ENCODE assay signal across 16 cellular contexts in the genomic region with DNA sequence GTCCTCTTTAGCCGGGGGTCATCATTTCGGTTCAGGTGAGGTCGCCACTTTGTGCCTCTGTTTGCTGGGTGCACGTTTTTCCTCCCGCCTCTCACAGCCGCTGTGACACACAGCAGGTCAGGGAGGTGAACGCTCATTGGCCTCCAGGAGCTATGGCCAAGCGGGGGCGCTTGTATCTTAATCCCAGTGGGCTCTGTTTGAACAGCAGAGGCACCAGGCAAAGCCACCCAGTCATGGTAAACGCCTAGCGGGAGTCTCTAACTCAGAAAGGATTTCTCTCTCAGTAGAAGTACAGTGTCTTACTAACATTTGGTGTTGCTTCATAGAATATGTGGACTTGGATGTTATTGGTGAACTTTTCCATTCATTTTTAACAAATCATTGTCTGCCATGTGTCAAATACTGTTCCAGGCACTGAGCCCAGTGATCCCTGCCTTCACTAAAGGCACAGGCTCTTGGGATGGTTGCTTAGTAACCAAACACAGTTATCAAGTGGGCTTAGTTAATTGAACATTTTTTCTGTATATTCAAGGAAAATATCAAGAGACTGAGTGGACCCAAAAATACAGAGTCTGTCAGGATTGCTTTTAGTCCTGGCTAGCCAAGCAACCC.
A peak's percentile ranks its signal among the peaks of the same experiment; 100 is the strongest.
DNase-seq lines count a peak whose midpoint lies in the region; ATAC-seq and TF ChIP-seq lines count a peak whose summit lies in the region.
"Had no signal": no experiment of that assay in that cellular context is flagged by ENCODE, and none has a peak within 500 bp of the region (broad histone marks: within the 10 kb centered on the region; RNA-seq: fewer than 3 reads in every experiment).

No MANE protein-coding gene starts in this region.

- no peaks in the 10 kb centered on the region for H3K27me3 Mint-ChIP-seq in WTC11 (ENCODE audit: low read depth)
- H3K27me3 Mint-ChIP-seq in mesothelial cell of epicardium (ENCODE audit: low read depth): no peaks in the 10 kb centered on the region

- no peak overlapping the region for H3K4me3 Mint-ChIP-seq in WTC11
- no peak overlapping the region for H3K4me3 Mint-ChIP-seq in mesothelial cell of epicardium
- H3K4me3 Mint-ChIP-seq: activated CD4-positive, alpha-beta T cell treated with anti-CD3 and anti-CD28 coated beads, Interleukin-2, amount 10 ng/mL, durations not matched to agents 24 days and 14 days had no signal

- H3K27ac Mint-ChIP-seq in WTC11 (peak overlapping the region; percentile 39; the same call in 1 of the 2 replicates), mesothelial cell of epicardium (peak overlapping the region; percentile 50)
- H3K27ac Mint-ChIP-seq: activated CD4-positive, alpha-beta T cell treated with anti-CD3 and anti-CD28 coated beads, Interleukin-2, amount 10 ng/mL, durations not matched to agents 24 days and 14 days had no signal

- H3K36me3 Mint-ChIP-seq in WTC11 (peaks cover 29% of the 10 kb centered on the region), mesothelial cell of epicardium (peaks cover 44% of the 10 kb centered on the region)

- H3K4me1 Mint-ChIP-seq in WTC11 (peaks cover 6% of the 10 kb centered on the region), mesothelial cell of epicardium (peaks cover 30% of the 10 kb centered on the region)
- H3K4me1 Mint-ChIP-seq: activated CD4-positive, alpha-beta T cell treated with anti-CD3 and anti-CD28 coated beads, Interleukin-2, amount 10 ng/mL, durations not matched to agents 24 days and 14 days had no signal

- peak overlapping the region in 1 of 4 donors; percentile 18 for H3K27ac ChIP-seq in Peyer's patch
- H3K27ac ChIP-seq: epithelial cell of prostate had no signal

- H3K36me3 ChIP-seq in Peyer's patch: no peaks in the 10 kb centered on the region

- H3K9me3 Mint-ChIP-seq in WTC11 (no peaks in the 10 kb centered on the region), mesothelial cell of epicardium (no peaks in the 10 kb centered on the region)
- H3K9me3 Mint-ChIP-seq: activated CD4-positive, alpha-beta T cell treated with anti-CD3 and anti-CD28 coated beads, Interleukin-2, amount 10 ng/mL, durations not matched to agents 24 days and 14 days had no signal

- ATAC-seq in WTC11 (peak; percentile 61), HG02852 (IDR thresholded peaks at IDR 0.05; ENCODE audit: unreplicated experiment) (no peak)

- DNase-seq in Ammon's horn (ENCODE audit: low spot score) (peak; percentile 69), WTC11 (ENCODE audit: low spot score) (no peak), fibroblast of pulmonary artery (ENCODE audit: low read depth) (peak; percentile 52), mesothelial cell of epicardium (ENCODE audit: low spot score in 2 of 2, unreplicated experiment in 2 of 2) (no peak), Peyer's patch (no peak), NK-92 (lab: John Stamatoyannopoulos, UW; ENCODE audit: unreplicated experiment) (no peak), NCI-H524 (lab: John Stamatoyannopoulos, UW) (no peak)
- DNase-seq: activated CD4-positive, alpha-beta T cell treated with anti-CD3 and anti-CD28 coated beads, Interleukin-2, amount 10 ng/mL, durations not matched to agents 24 days and 14 days; activated CD8-positive, alpha-beta memory T cell treated with anti-CD3 and anti-CD28 coated beads, Interleukin-2, amount 50 U/mL, for 48 hours; activated gamma-delta T cell; NCI-H187; NCI-H526; occipital lobe; stimulated activated CD4-positive, alpha-beta T cell treated with anti-CD3 and anti-CD28 coated beads, Interleukin-2, amount 100 ng/mL, for 48 hours had no signal

- H3K4me3 ChIP-seq in fibroblast of pulmonary artery (replicated peaks; ENCODE audit: low read depth, low read length) (no peak overlapping the region), Peyer's patch (no peak overlapping the region)

- no peaks in the 10 kb centered on the region for H3K4me1 ChIP-seq in Peyer's patch

- CTCF ChIA-PET in WTC11 (lab: Charles Lee): no interaction called here

- no peaks in the 10 kb centered on the region for H3K27me3 ChIP-seq in Peyer's patch

- H3K9me3 ChIP-seq in Peyer's patch: no peaks in the 10 kb centered on the region

- no peak for TF ChIP-seq CTCF in WTC11 (IDR thresholded peaks at IDR 0.05)
- no peak for TF ChIP-seq CTCF in fibroblast of pulmonary artery (IDR thresholded peaks at IDR 0.05; ENCODE audit: low read length, missing control alignments)
- no peak for TF ChIP-seq CTCF in mesothelial cell of epicardium (IDR thresholded peaks at IDR 0.05; ENCODE audit: unreplicated experiment)
- no peak for TF ChIP-seq CTCF in Peyer's patch (IDR thresholded peaks at IDR 0.05)

- POLR2A ChIA-PET in WTC11 (lab: Charles Lee): no interaction called here

- no peak for TF ChIP-seq POLR2A in Peyer's patch (IDR thresholded peaks at IDR 0.05)

TF ChIP-seq in WTC11, 78 proteins besides CTCF, POLR2A, EP300 and RAD21:
- no peak for TF ChIP-seq TCF7 (CRISPR knock-in tag; IDR thresholded peaks at IDR 0.05; ENCODE audit: low read depth)
- TF ChIP-seq ZNF121 (CRISPR knock-in tag; IDR thresholded peaks at IDR 0.05): no peak
- no peak for TF ChIP-seq CREB1 (CRISPR knock-in tag; IDR thresholded peaks at IDR 0.05)
- no peak for TF ChIP-seq OVOL2 (CRISPR knock-in tag; IDR thresholded peaks at IDR 0.05; ENCODE audit: borderline replicate concordance)
- TF ChIP-seq SP1 (CRISPR knock-in tag; conservative IDR thresholded peaks at IDR 0.05): no peak
- no peak for TF ChIP-seq GABPB1 (CRISPR knock-in tag; IDR thresholded peaks at IDR 0.05)
- no peak for TF ChIP-seq TEAD1 (CRISPR knock-in tag; IDR thresholded peaks at IDR 0.05)

Comparison
In these comparisons a context has a peak if more than half of its experiments do, and no peak if none do; other contexts are left out.
1. DNase-seq: peak in Ammon's horn (single experiment) and fibroblast of pulmonary artery (single experiment); none in WTC11 (single experiment), mesothelial cell of epicardium (0 of 2), Peyer's patch (0 of 3), NK-92 (single experiment) and NCI-H524 (0 of 2).